In the genomic region with DNA sequence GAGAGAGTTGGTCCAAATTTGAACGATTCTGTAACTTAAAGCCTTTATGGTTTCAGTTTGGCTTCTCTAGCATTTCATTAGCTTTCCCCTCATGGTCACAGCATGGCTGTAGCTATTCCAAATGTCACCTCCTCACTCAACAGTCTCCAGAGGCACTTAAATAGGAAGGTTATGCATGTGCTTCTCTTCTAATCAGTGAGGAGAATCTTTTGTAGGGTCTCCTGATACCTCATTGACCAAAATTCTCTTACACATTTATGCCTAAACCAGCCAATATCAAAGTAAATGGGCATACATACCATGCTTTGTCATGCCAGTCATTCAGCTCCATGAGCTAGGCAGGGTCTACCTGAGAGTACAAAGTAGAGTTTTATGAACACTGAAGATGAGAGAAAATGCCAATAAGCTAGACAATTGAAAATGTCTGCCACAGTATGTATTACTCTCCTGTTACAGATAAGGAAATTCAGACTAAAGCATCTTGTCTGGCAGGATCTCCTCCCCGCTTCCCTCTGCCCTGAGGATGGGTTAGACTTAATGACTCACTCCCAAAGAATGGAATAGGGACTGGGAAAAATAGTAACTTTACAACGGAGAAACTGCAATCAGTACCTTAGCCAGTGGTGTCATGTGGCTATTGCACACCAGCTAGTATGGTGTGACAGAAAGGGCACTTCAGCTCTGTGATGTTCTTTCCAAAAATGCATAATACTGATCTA, we compare ENCODE assay signal across 1 cellular context.
TF ChIP-seq lines count a peak whose summit lies in the region.

No MANE protein-coding gene starts in this region.

TF ChIP-seq in IMR-90, 13 proteins besides CTCF, POLR2A, EP300 and RAD21:
- no peak for TF ChIP-seq MAZ (IDR thresholded peaks at IDR 0.05; ENCODE audit: borderline replicate concordance, low read depth, low read length)
